In the genomic region with DNA sequence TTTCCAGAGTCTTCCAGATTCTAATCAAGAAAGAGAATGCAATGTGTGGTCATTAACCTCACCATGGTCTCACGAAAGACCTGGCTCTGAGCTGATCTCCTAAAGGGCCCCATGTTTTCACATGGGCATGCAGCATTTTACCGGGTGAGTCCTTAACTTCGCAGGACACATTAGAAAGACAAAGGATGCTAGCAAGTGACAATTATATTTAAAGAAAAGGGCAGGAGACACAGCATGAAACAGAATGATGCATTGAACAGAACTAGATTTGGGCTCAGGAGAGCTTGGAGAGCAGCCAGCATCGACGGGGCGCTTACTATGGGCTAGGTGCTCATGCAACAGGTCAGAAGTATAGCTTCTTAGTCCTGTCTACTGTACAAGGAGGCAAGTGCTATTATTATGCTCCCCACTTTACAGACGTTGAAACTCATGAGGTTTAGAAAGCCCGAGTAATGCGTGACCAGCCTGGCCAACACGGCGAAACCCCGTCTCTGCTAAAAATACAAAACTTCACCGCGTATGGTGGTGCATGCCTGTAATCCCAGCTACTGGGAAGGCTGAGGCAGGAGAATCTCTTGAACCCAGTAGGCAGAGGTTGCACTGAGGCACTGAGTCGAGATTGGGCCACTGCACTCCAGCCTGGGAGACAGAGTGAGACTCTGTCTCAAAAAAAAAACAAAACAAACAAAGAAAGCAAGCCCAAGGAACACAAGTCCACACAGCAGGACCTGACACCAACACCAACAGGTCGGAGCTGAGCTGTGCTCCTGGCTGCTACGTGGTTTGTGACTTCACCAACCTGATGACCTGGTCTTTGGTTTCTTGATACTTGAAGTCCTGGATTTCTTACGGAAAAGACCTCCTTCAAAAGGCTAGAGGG, we compare ENCODE assay signal across 13 cellular contexts. TPM values are rescaled to one million over a fixed set of nuclear protein-coding genes. Genes with fewer than 3 reads are reported as not detected.
DNase-seq lines count a peak whose midpoint lies in the region; ATAC-seq, FAIRE-seq and TF ChIP-seq lines count a peak whose summit lies in the region.
"Had no signal": no experiment of that assay in that cellular context is flagged by ENCODE, and none has a peak within 500 bp of the region (broad histone marks: within the 10 kb centered on the region; RNA-seq: fewer than 3 reads in every experiment).

No MANE protein-coding gene starts in this region.

- H3K4me2 ChIP-seq in HepG2 (ENCODE audit: low read depth, low read length) = no peak overlapping the region

- H3K9me3 Mint-ChIP-seq in activated naive CD8-positive, alpha-beta T cell treated with anti-CD3 and anti-CD28 coated beads, Interleukin-2, amount 50 U/mL, for 24 hours = peaks cover 3% of the 10 kb centered on the region
- no peaks in the 10 kb centered on the region for H3K9me3 Mint-ChIP-seq in natural killer cell

- 87% methylated on average over 18 of the region's 18 CpGs for WGBS in liver
- WGBS in HepG2 (ENCODE audit: low lambda C conversion rate) = 87% methylated on average over 18 of the region's 18 CpGs

- CTCF ChIA-PET in HepG2 (lab: Yijun Ruan, JAX; ENCODE audit: low intra/inter-chr PET ratio, low total read pairs) = interaction anchor here (1.2 kb wide), 1 partner anchor 15 kb away, joined by 3 read pairs; a partner anchor contains a TSS

- H4K20me1 ChIP-seq in HepG2 (ENCODE audit: insufficient read depth, low read length) = no peaks in the 10 kb centered on the region

- peaks cover 76% of the 10 kb centered on the region for H3K4me1 Mint-ChIP-seq in activated naive CD8-positive, alpha-beta T cell treated with anti-CD3 and anti-CD28 coated beads, Interleukin-2, amount 50 U/mL, for 24 hours
- peaks cover 90 to 91% of the 10 kb centered on the region in 2 donors for H3K4me1 Mint-ChIP-seq in natural killer cell

- peak overlapping the region; percentile 62 for H3K27ac Mint-ChIP-seq in activated naive CD8-positive, alpha-beta T cell treated with anti-CD3 and anti-CD28 coated beads, Interleukin-2, amount 50 U/mL, for 24 hours
- peak overlapping the region; percentile 87 to 94 for H3K27ac Mint-ChIP-seq in natural killer cell

- BruUV-seq in HepG2 (replicated peaks; lab: Mats Ljungman, UMichigan) = no TSS peak

- no peak for TF ChIP-seq CTCF in liver (IDR thresholded peaks at IDR 0.05; ENCODE audit: low read depth, low read length, missing input control)
- TF ChIP-seq CTCF in HepG2 (CRISPR knock-in tag; IDR thresholded peaks at IDR 0.05) = no peak
- no peak for TF ChIP-seq CTCF in natural killer cell (IDR thresholded peaks at IDR 0.05)

- no peak overlapping the region for H3K4me3 ChIP-seq in liver (ENCODE audit: low read depth in 1 of 3, low read length in 3 of 3)
- no peak overlapping the region for H3K4me3 ChIP-seq in HepG2 (replicated peaks in 1 of 3; ENCODE audit: insufficient read depth in 1 of 3, low read depth in 2 of 3, low read length in 3 of 3)
- H3K4me3 ChIP-seq: left lung had no signal

- no peak overlapping the region for H3K4me3 Mint-ChIP-seq in activated naive CD8-positive, alpha-beta T cell treated with anti-CD3 and anti-CD28 coated beads, Interleukin-2, amount 50 U/mL, for 24 hours
- H3K4me3 Mint-ChIP-seq in natural killer cell = peak overlapping the region; percentile 72

- H3K9me3 ChIP-seq in liver (ENCODE audit: control insufficient read depth in 4 of 4, low read length in 3 of 4) (no peaks in the 10 kb centered on the region), HepG2 (ENCODE audit: low read length) (no peaks in the 10 kb centered on the region)
- H3K9me3 ChIP-seq: left lung had no signal

- TF ChIP-seq POLR2A in HepG2 (IDR thresholded peaks at IDR 0.05; ENCODE audit: insufficient read depth in 1 of 2, low read depth in 2 of 2, low read length in 2 of 2) = no peak

- H3K27ac ChIP-seq in liver (ENCODE audit: low read depth in 1 of 2, low read length in 2 of 2) = peak overlapping the region; percentile 49 to 97
- no peak overlapping the region for H3K27ac ChIP-seq in HepG2 (ENCODE audit: extremely low read length, insufficient read depth, low read length)

- no peaks in the 10 kb centered on the region for H3K79me2 ChIP-seq in HepG2 (ENCODE audit: insufficient read depth, low read length)

- no peak for TF ChIP-seq EP300 in HepG2 (IDR thresholded peaks at IDR 0.05; ENCODE audit: low read depth in 2 of 2, low read length in 2 of 2)
- TF ChIP-seq EP300 in HepG2 (CRISPR knock-in tag; IDR thresholded peaks at IDR 0.05; ENCODE audit: borderline replicate concordance) = no peak

- ATAC-seq in HepG2 (no peak), natural killer cell (no peak)
- no peak for ATAC-seq in activated naive CD8-positive, alpha-beta T cell treated with anti-CD3 and anti-CD28 coated beads, Interleukin-2, amount 50 U/mL, for 24 hours
- ATAC-seq in stimulated activated naive CD8-positive, alpha-beta T cell treated with anti-CD3 and anti-CD28 coated beads, Interleukin-15, Interleukin-2, amounts not matched to agents 100 U/mL and 50 U/mL, for 24 hours = no peak

- DNase-seq in HepG2 (ENCODE audit: low spot score) (no peak), natural killer cell (peak; percentile 13), NCI-H774 (lab: John Stamatoyannopoulos, UW) (no peak), NAMALWA (ENCODE audit: low spot score) (no peak), NCI-H2029 treated with DMSO at 0.1 percent for 48 hours (lab: John Stamatoyannopoulos, UW) (no peak)
- no peak for DNase-seq in activated naive CD8-positive, alpha-beta T cell treated with anti-CD3 and anti-CD28 coated beads, Interleukin-2, amount 50 U/mL, for 24 hours
- DNase-seq in stimulated activated naive CD8-positive, alpha-beta T cell treated with anti-CD3 and anti-CD28 coated beads, Interleukin-15, Interleukin-2, amounts not matched to agents 100 U/mL and 50 U/mL, for 24 hours = no peak
- DNase-seq: NCI-H1092 had no signal

- H3K4me1 ChIP-seq in liver (ENCODE audit: control insufficient read depth in 4 of 4, insufficient read depth in 4 of 4, low read length in 3 of 4) (peaks cover 15 to 47% (median 26%) of the 10 kb centered on the region in 4 donors), HepG2 (ENCODE audit: insufficient read depth, low read length) (peaks cover 62% of the 10 kb centered on the region)

- no peak for TF ChIP-seq RAD21 in liver (IDR thresholded peaks at IDR 0.05)
- no peak for TF ChIP-seq RAD21 in HepG2 (CRISPR knock-in tag; IDR thresholded peaks at IDR 0.05)

- intact Hi-C loops in HepG2 (cut with micrococcal nuclease; ENCODE audit: unreplicated experiment) (no loop called here), natural killer cell (cut with micrococcal nuclease) (no loop called here)

- POLR2A ChIA-PET in HepG2 (lab: Yijun Ruan, JAX) = interaction anchor here (1.3 to 2.4 kb wide), 3 partner anchors 7 to 17 kb away, joined by 3 to 19 read pairs (median 7); a partner anchor contains a TSS

- no peaks in the 10 kb centered on the region for H3K27me3 Mint-ChIP-seq in activated naive CD8-positive, alpha-beta T cell treated with anti-CD3 and anti-CD28 coated beads, Interleukin-2, amount 50 U/mL, for 24 hours
- H3K27me3 Mint-ChIP-seq in natural killer cell (ENCODE audit: low read depth in 2 of 2) = no peaks in the 10 kb centered on the region

- in situ Hi-C loops in HepG2 (cut with HindIII; ENCODE audit: extremely low pct_ligation_motif_present, low pct_unique_long_range_greater_than_20kb) = no loop called here

- no peaks in the 10 kb centered on the region for H3K36me3 ChIP-seq in liver (ENCODE audit: control insufficient read depth in 4 of 4, insufficient read depth in 3 of 4, low read depth in 1 of 4, low read length in 3 of 4)
- H3K36me3 ChIP-seq in HepG2 (replicated peaks in 1 of 2; ENCODE audit: control insufficient read depth in 1 of 2, insufficient read depth in 2 of 2, low read length in 2 of 2) = no peaks in the 10 kb centered on the region

- FAIRE-seq in HepG2 (lab: Jason Lieb, UNC) = no peak
- FAIRE-seq: astrocyte, endometrium, H1 had no signal

- peaks cover 41% of the 10 kb centered on the region for H3K36me3 Mint-ChIP-seq in activated naive CD8-positive, alpha-beta T cell treated with anti-CD3 and anti-CD28 coated beads, Interleukin-2, amount 50 U/mL, for 24 hours (ENCODE audit: low read depth)
- H3K36me3 Mint-ChIP-seq in natural killer cell = no peaks in the 10 kb centered on the region

- no peaks in the 10 kb centered on the region for H3K27me3 ChIP-seq in liver (ENCODE audit: control insufficient read depth in 4 of 4, insufficient read depth in 4 of 4, low read length in 3 of 4)
- H3K27me3 ChIP-seq in HepG2 (ENCODE audit: control insufficient read depth in 1 of 2, insufficient read depth in 2 of 2, low read length in 2 of 2) = no peaks in the 10 kb centered on the region
- H3K27me3 ChIP-seq: left lung had no signal

- H2AFZ ChIP-seq in HepG2 (ENCODE audit: low read length) = no peak overlapping the region

- no peak overlapping the region for H3K9ac ChIP-seq in liver (ENCODE audit: low read depth in 1 of 2, low read length in 2 of 2)
- no peak overlapping the region for H3K9ac ChIP-seq in HepG2 (ENCODE audit: insufficient read depth, low read depth, low read length)

RNA-seq across cellular contexts. Expression of a gene that starts 16.1 kb away (rescaled TPM):
- total RNA-seq in liver (10 to 100 TPM; 21.3 to 23.3 TPM), HepG2 (2016; rRNA removed; fragmentation: Illumina TruSeq; extraction: Trizol) (5.0 TPM in 2 replicates), natural killer cell (100 to 1,000 TPM; 183 to 344 (median 325) TPM)
- polyA plus RNA-seq in liver (10 to 100 TPM in 1 of 2 donors, 1 to 10 TPM in 1; 9.7 to 14.1 TPM), HepG2 (2011; rRNA removed) (8.5 and 10.9 TPM in 2 replicates)
- total RNA-seq in HepG2 (2016; cell fraction: cytosol; rRNA removed; fragmentation: Illumina TruSeq; extraction: Trizol; ENCODE audit: low read depth) = 1.4 and 1.7 TPM in 2 replicates
- 4.7 TPM in 2 replicates for total RNA-seq in HepG2 (2016; cell fraction: insoluble cytoplasmic fraction; rRNA removed; fragmentation: Illumina TruSeq; extraction: Trizol)
- 1.8 and 2.3 TPM in 2 replicates for total RNA-seq in HepG2 (2016; cell fraction: membrane; rRNA removed; fragmentation: Illumina TruSeq; extraction: Trizol)
- 5.1 and 6.2 TPM in 2 replicates for total RNA-seq in HepG2 (2016; cell fraction: nucleus; rRNA removed; fragmentation: Illumina TruSeq; extraction: Trizol)
- polyA plus RNA-seq in HepG2 (2011; cell fraction: cytosol; rRNA removed) = 5.1 and 8.0 TPM in 2 replicates
- polyA plus RNA-seq in HepG2 (2011; cell fraction: nucleus; rRNA removed) = 14.4 and 16.4 TPM in 2 replicates
- 10.8 and 11.5 TPM in 2 replicates for polyA plus RNA-seq in HepG2 (2012)
- polyA plus RNA-seq in HepG2 (2016; cell fraction: cytosol; fragmentation: Illumina TruSeq; extraction: Trizol; ENCODE audit: low read depth) = 0.49 and 0.51 TPM in 2 replicates
- 4.2 and 4.7 TPM in 2 replicates for polyA plus RNA-seq in HepG2 (2016; cell fraction: insoluble cytoplasmic fraction; fragmentation: Illumina TruSeq; extraction: Trizol; ENCODE audit: low read depth)
- polyA plus RNA-seq in HepG2 (2016; cell fraction: membrane; fragmentation: Illumina TruSeq; extraction: Trizol; ENCODE audit: low read depth) = 1.0 and 1.1 TPM in 2 replicates
- polyA plus RNA-seq in HepG2 (2016; cell fraction: nucleus; fragmentation: Illumina TruSeq; extraction: Trizol; ENCODE audit: insufficient read depth, low read depth) = 4.4 and 5.6 TPM in 2 replicates
- 10.6 and 20.4 TPM in 2 replicates for polyA minus RNA-seq in HepG2 (2011; rRNA and poly(A)+ RNA removed; ENCODE audit: low replicate concordance)
- polyA minus RNA-seq in HepG2 (2011; cell fraction: cytosol; rRNA and poly(A)+ RNA removed) = 7.3 and 8.8 TPM in 2 replicates
- 19.0 and 19.6 TPM in 2 replicates for polyA minus RNA-seq in HepG2 (2011; cell fraction: nucleus; rRNA and poly(A)+ RNA removed)

Comparison
In these comparisons a context has a peak if more than half of its experiments do, and no peak if none do; other contexts are left out.
1. RNA of a gene that starts 16.1 kb away (total RNA-seq): 183 to 344 TPM in natural killer cell; 21.3 to 23.3 TPM in liver and 1.4 to 6.2 TPM in HepG2; every median in the first group is over 4 times any median in the second.